13 cellular contexts compared by ENCODE assay signal in the genomic region with DNA sequence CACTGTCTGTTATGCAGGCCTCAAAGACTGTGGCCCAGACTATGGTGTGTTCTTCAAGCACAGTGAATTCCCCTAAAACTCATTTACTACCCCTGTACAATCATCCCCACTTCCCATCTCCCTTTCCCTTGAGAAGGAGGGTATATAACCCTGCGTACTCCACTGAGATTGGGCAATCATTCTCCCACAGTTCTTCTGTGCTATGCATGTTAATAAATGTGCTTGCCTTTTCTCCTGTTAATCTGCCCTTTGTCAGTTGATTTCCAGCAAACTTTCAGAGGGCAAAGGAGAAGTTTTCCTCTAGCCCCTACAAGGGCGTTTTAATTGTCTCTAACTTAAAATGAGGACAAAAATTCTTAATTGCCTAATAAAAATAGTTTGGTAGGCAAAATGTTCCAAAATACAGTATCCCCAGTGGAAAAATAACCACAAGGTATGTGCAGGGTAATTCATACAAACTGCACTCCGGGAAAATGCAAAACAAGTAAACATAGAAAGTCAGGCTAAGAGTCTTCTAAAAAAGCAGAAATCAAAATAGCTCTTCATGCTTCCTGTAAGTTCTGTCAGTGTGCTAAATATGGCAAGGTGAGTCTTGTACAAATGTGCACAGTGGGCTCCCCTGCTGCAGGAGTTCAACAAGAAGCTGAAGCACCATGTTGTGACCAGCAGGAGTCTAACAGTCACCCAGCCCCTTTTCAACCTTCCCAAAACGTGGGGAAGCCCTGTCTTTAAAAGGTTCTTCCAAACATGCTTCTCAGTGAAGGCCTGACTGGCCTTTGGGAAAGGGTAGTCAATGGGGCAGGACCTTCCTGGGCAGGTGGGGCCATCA. TPM values are rescaled to one million over a fixed set of nuclear protein-coding genes. Genes with fewer than 3 reads are reported as not detected.
DNase-seq lines count a peak whose midpoint lies in the region; ATAC-seq and TF ChIP-seq lines count a peak whose summit lies in the region.
"Had no signal": no experiment of that assay in that cellular context is flagged by ENCODE, and none has a peak within 500 bp of the region (broad histone marks: within the 10 kb centered on the region; RNA-seq: fewer than 3 reads in every experiment).

No MANE protein-coding gene starts in this region.

- TF ChIP-seq CTCF in esophagus squamous epithelium (IDR thresholded peaks at IDR 0.05), result no peak
- no peak for TF ChIP-seq CTCF in testis (IDR thresholded peaks at IDR 0.05)

- no peak for DNase-seq in activated T-cell treated with anti-CD3 and anti-CD28 coated beads, Interleukin-2, amount 50 U/mL, for 4 hours
- DNase-seq in activated T-cell treated with anti-CD3 and anti-CD28 coated beads, Interleukin-2, amount 50 U/mL, for 48 hours, result no peak
- no peak for DNase-seq in T-helper 17 cell
- no peak for DNase-seq in esophagus squamous epithelium (lab: John Stamatoyannopoulos, UW)
- DNase-seq in testis, result no peak
- DNase-seq in putamen (ENCODE audit: low spot score), result no peak
- no peak for DNase-seq in A172 (ENCODE audit: low spot score)
- DNase-seq: GF-D8, Karpas-422, NCI-H2227 treated with DMSO at 0.1 percent for 48 hours, spleen had no signal

- peaks cover 26% of the 10 kb centered on the region for H3K36me3 Mint-ChIP-seq in activated T-cell treated with anti-CD3 and anti-CD28 coated beads, Interleukin-2, amount 50 U/mL, for 4 hours (ENCODE audit: insufficient read depth)
- peaks cover 4% of the 10 kb centered on the region for H3K36me3 Mint-ChIP-seq in T-helper 17 cell (ENCODE audit: low read depth)

- H3K9me3 ChIP-seq in T-helper 17 cell (ENCODE audit: control insufficient read depth, low read length, poor library complexity, severe bottlenecking), result no peaks in the 10 kb centered on the region
- H3K9me3 ChIP-seq in esophagus squamous epithelium, result no peaks in the 10 kb centered on the region
- no peaks in the 10 kb centered on the region for H3K9me3 ChIP-seq in testis
- H3K9me3 ChIP-seq: spleen had no signal

- H3K27me3 ChIP-seq in esophagus squamous epithelium, result no peaks in the 10 kb centered on the region
- H3K27me3 ChIP-seq in testis, result no peaks in the 10 kb centered on the region

- intact Hi-C loops in esophagus squamous epithelium (cut with DNase I) (no loop called here), testis (cut with DNase I; ENCODE audit: low total_unique reads) (no loop called here)

- no peaks in the 10 kb centered on the region for H3K9me3 Mint-ChIP-seq in activated T-cell treated with anti-CD3 and anti-CD28 coated beads, Interleukin-2, amount 50 U/mL, for 4 hours

- H3K36me3 ChIP-seq in esophagus squamous epithelium, result no peaks in the 10 kb centered on the region
- H3K36me3 ChIP-seq in testis (ENCODE audit: low read depth, missing control alignments), result no peaks in the 10 kb centered on the region
- H3K36me3 ChIP-seq: spleen had no signal

- no peak overlapping the region for H3K4me3 ChIP-seq in esophagus squamous epithelium
- no peak overlapping the region for H3K4me3 ChIP-seq in testis
- H3K4me3 ChIP-seq: spleen had no signal

- 45 to 53% methylated on average over 4 of the region's 4 CpGs for WGBS in esophagus squamous epithelium, 2 donors
- 38 to 43% methylated on average over 4 of the region's 4 CpGs for WGBS in testis, 2 donors

- peak overlapping the region; percentile 97 for H3K27ac Mint-ChIP-seq in T-helper 17 cell

- H3K4me1 Mint-ChIP-seq in activated T-cell treated with anti-CD3 and anti-CD28 coated beads, Interleukin-2, amount 50 U/mL, for 4 hours (ENCODE audit: low read depth), result peaks cover 92% of the 10 kb centered on the region
- peaks cover 60% of the 10 kb centered on the region for H3K4me1 Mint-ChIP-seq in T-helper 17 cell

- no peak for ATAC-seq in activated T-cell treated with anti-CD3 and anti-CD28 coated beads, Interleukin-2, amount 50 U/mL, for 4 hours
- ATAC-seq in T-helper 17 cell (no peak), HG03135 (IDR thresholded peaks at IDR 0.05; ENCODE audit: unreplicated experiment) (no peak)

- H3K4me1 ChIP-seq in esophagus squamous epithelium (peaks cover 14 to 46% (median 18%) of the 10 kb centered on the region in 3 donors), testis (peaks cover 16% of the 10 kb centered on the region)

- peak overlapping the region in 3 of 4 donors; percentile 16 to 62 (median 18) for H3K27ac ChIP-seq in esophagus squamous epithelium
- peak overlapping the region; percentile 39 to 55 for H3K27ac ChIP-seq in testis
- H3K27ac ChIP-seq: RWPE1, spleen had no signal

- TF ChIP-seq POLR2A in esophagus squamous epithelium (IDR thresholded peaks at IDR 0.05) (no peak), testis (IDR thresholded peaks at IDR 0.05) (no peak)

- H3K27me3 Mint-ChIP-seq in activated T-cell treated with anti-CD3 and anti-CD28 coated beads, Interleukin-2, amount 50 U/mL, for 4 hours (ENCODE audit: low read depth), result no peaks in the 10 kb centered on the region
- H3K27me3 Mint-ChIP-seq in T-helper 17 cell, result no peaks in the 10 kb centered on the region

- peak overlapping the region; percentile 66 for H3K4me3 Mint-ChIP-seq in activated T-cell treated with anti-CD3 and anti-CD28 coated beads, Interleukin-2, amount 50 U/mL, for 4 hours
- H3K4me3 Mint-ChIP-seq in T-helper 17 cell, result peak overlapping the region; percentile 60

RNA-seq across cellular contexts. Expression of a gene that starts 10.2 kb away (rescaled TPM):
- 10 to 100 TPM; 27.0 to 31.6 (median 31.3) TPM for total RNA-seq in activated T-cell treated with anti-CD3 and anti-CD28 coated beads, Interleukin-2, amount 50 U/mL, for 4 hours
- total RNA-seq in T-helper 17 cell (10 to 100 TPM; 28.6 to 36.8 TPM), esophagus squamous epithelium (1 to 10 TPM in 3 of 4 donors, under 1 TPM in 1; 0.88 to 6.3 (median 1.9) TPM), testis (10 to 100 TPM; 22.8 to 26.5 TPM)
- polyA plus RNA-seq in testis (ENCODE audit: insufficient read depth, low read depth, low replicate concordance), result 13.6 TPM
- not detected in 2 replicates for total RNA-seq in A172 (2014; rRNA removed; shearing (Covaris generic))
